Comparison of ENCODE assay signal across 23 cellular contexts in genomic region chr10:73790886-73791625, GRCh38.
"Had no signal": no experiment of that assay in that cellular context is flagged by ENCODE, and none has a peak within 500 bp of the region (broad histone marks: within the 10 kb centered on the region; RNA-seq: fewer than 3 reads in every experiment).

No MANE protein-coding gene starts in this region.

- DNase-seq: central memory CD4-positive, alpha-beta T cell; dorsolateral prefrontal cortex; effector CD4-positive, alpha-beta T cell; foreskin keratinocyte; heart left ventricle; kidney glomerular epithelial cell; left colon; left ventricle myocardium inferior; lower lobe of right lung; occipital lobe; stimulated activated CD4-positive, alpha-beta T cell treated with anti-CD3 and anti-CD28 coated beads, Interleukin-12 subunit alpha, Interleukin-12 subunit beta, amount 100 ng/mL, for 4 hours; stimulated activated CD4-positive, alpha-beta T cell treated with anti-CD3 and anti-CD28 coated beads, Interleukin-1b, Interleukin-23, amount 100 ng/mL, for 48 hours; stimulated activated CD4-positive, alpha-beta T cell treated with anti-CD3 and anti-CD28 coated beads, Interleukin-4, amount 100 ng/mL, for 1 hour; stimulated activated CD8-positive, alpha-beta memory T cell treated with anti-CD3 and anti-CD28 coated beads, Interleukin-4, amount 100 ng/mL, for 48 hours; stimulated activated naive CD4-positive, alpha-beta T cell; stomach; thyroid gland; trophoblast cell had no signal

- H3K9me3 Mint-ChIP-seq: nephron had no signal

- H3K4me3 Mint-ChIP-seq: nephron had no signal

- H3K27me3 Mint-ChIP-seq: progenitor cell of endocrine pancreas had no signal

- ATAC-seq: foreskin keratinocyte, gastroesophageal sphincter, heart left ventricle, left colon, pancreas, right lobe of liver had no signal

- H3K27ac Mint-ChIP-seq: nephron, progenitor cell of endocrine pancreas had no signal
